ENCODE assay signal across 9 cellular contexts in the genomic region with DNA sequence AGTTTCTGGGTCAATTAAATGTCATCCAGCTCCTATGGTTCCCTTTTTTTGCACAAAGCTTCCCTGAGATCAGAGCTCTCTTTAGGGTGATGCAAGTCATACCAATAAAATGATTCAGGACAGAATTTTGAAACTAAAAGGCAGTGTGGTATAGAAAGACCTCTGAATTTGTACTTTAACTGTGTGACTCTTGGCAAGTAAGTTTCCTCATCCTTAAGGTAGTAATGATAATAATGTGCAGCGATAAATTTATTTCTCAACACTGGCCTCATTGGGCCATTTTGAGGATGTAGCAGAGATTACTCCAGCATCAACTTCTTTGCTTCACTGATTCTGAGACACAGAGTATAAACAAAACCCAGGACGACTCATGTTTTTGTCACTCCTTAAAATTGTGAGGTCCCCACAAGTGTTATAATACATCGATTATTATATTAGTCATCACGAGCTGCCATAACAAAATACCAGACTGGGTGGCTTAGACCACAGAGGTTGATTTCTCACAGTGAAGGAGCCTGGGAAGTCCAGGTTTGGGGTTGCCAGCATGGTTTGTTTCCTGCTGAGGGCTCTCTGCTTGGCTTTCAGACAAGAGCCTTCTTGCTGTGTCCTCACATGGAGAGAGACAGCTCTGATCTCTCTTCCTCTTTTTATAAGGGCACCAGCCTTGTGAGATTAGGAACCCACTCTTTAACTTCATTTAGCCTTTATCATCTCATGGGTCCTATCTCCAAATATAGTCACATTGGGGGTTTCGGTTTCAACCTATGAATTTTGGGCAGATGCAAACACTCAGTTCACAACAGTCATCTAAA.
DNase-seq lines count a peak whose midpoint lies in the region; ATAC-seq, FAIRE-seq and TF ChIP-seq lines count a peak whose summit lies in the region.
"Had no signal": no experiment of that assay in that cellular context is flagged by ENCODE, and none has a peak within 500 bp of the region (broad histone marks: within the 10 kb centered on the region; RNA-seq: fewer than 3 reads in every experiment).

No MANE protein-coding gene starts in this region.

- TF ChIP-seq CTCF in sigmoid colon (IDR thresholded peaks at IDR 0.05), result no peak

- H3K27ac Mint-ChIP-seq in natural killer cell treated with Interleukin-12 subunit alpha and Interleukin-12 subunit beta and Interleukin-15 and Interleukin-18, amount 100 ng/mL, for 72 hours, result peak overlapping the region in 1 of 2 donors; percentile 19

- no peaks in the 10 kb centered on the region for H3K27me3 ChIP-seq in sigmoid colon

- H3K4me1 Mint-ChIP-seq in natural killer cell treated with Interleukin-12 subunit alpha and Interleukin-12 subunit beta and Interleukin-15 and Interleukin-18, amount 100 ng/mL, for 72 hours (ENCODE audit: low read depth in 2 of 2), result peaks cover 9 to 11% of the 10 kb centered on the region in 2 donors

- peak; percentile 56 for DNase-seq in NK-92 treated with Interleukin-12 subunit alpha and Interleukin-12 subunit beta, amount 100 ng/mL, for 24 hours (lab: John Stamatoyannopoulos, UW)
- DNase-seq in NK-92 (lab: John Stamatoyannopoulos, UW; ENCODE audit: unreplicated experiment) (no peak), RCC 7860 (ENCODE audit: low spot score) (peak; percentile 96), NCI-H2171 (lab: John Stamatoyannopoulos, UW) (no peak), sigmoid colon (no peak)
- no peak for DNase-seq in natural killer cell treated with Interleukin-12 subunit alpha and Interleukin-12 subunit beta and Interleukin-15 and Interleukin-18, amount 100 ng/mL, for 72 hours (ENCODE audit: low spot score)
- DNase-seq in activated CD8-positive, alpha-beta memory T cell treated with anti-CD3 and anti-CD28 coated beads for 24 hours, result no peak

- H3K4me1 ChIP-seq in sigmoid colon, result peaks cover 0 to 12% (median 10%) of the 10 kb centered on the region in 4 donors

- TF ChIP-seq EP300 in sigmoid colon (IDR thresholded peaks at IDR 0.05), result no peak

- no peak overlapping the region for H3K4me3 Mint-ChIP-seq in natural killer cell treated with Interleukin-12 subunit alpha and Interleukin-12 subunit beta and Interleukin-15 and Interleukin-18, amount 100 ng/mL, for 72 hours

- TF ChIP-seq POLR2A in sigmoid colon (IDR thresholded peaks at IDR 0.05), result no peak

- peak; percentile 94 for FAIRE-seq in RCC 7860 (lab: Jason Lieb, UNC)
- FAIRE-seq: A204.1 had no signal

- peak; percentile 93 for ATAC-seq in HG02870 (IDR thresholded peaks at IDR 0.05; ENCODE audit: unreplicated experiment)
- ATAC-seq in natural killer cell treated with Interleukin-12 subunit alpha and Interleukin-12 subunit beta and Interleukin-15 and Interleukin-18, amount 100 ng/mL, for 72 hours, result peak; percentile 38 to 71

- no peaks in the 10 kb centered on the region for H3K36me3 ChIP-seq in sigmoid colon

- intact Hi-C loops in sigmoid colon (cut with DNase I), result no loop called here

- 54 to 64% methylated on average over 5 of the region's 5 CpGs for WGBS in sigmoid colon, 2 donors

- H3K9me3 ChIP-seq in sigmoid colon, result no peaks in the 10 kb centered on the region

- H3K4me3 ChIP-seq in sigmoid colon, result no peak overlapping the region

- H3K9me3 Mint-ChIP-seq in natural killer cell treated with Interleukin-12 subunit alpha and Interleukin-12 subunit beta and Interleukin-15 and Interleukin-18, amount 100 ng/mL, for 72 hours, result no peaks in the 10 kb centered on the region

- H3K27me3 Mint-ChIP-seq in natural killer cell treated with Interleukin-12 subunit alpha and Interleukin-12 subunit beta and Interleukin-15 and Interleukin-18, amount 100 ng/mL, for 72 hours, result peaks cover 10 to 18% of the 10 kb centered on the region in 2 donors

- no peaks in the 10 kb centered on the region for H3K36me3 Mint-ChIP-seq in natural killer cell treated with Interleukin-12 subunit alpha and Interleukin-12 subunit beta and Interleukin-15 and Interleukin-18, amount 100 ng/mL, for 72 hours

- H3K27ac ChIP-seq in sigmoid colon, result no peak overlapping the region

Comparison
In these comparisons a context has a peak if more than half of its experiments do, and no peak if none do; other contexts are left out.
1. DNase-seq: peak in NK-92 treated with Interleukin-12 subunit alpha and Interleukin-12 subunit beta, amount 100 ng/mL, for 24 hours (single experiment) and RCC 7860 (single experiment); none in NK-92 (single experiment), natural killer cell treated with Interleukin-12 subunit alpha and Interleukin-12 subunit beta and Interleukin-15 and Interleukin-18, amount 100 ng/mL, for 72 hours (single experiment), NCI-H2171 (single experiment), sigmoid colon (single experiment) and activated CD8-positive, alpha-beta memory T cell treated with anti-CD3 and anti-CD28 coated beads for 24 hours (single experiment).